In genomic region chr12:112969547-112970306, GRCh38 we compare ENCODE assay signal across 31 cellular contexts. TPM values are rescaled to one million over a fixed set of nuclear protein-coding genes. Genes with fewer than 3 reads are reported as not detected.
DNase-seq lines count a peak whose midpoint lies in the region; ATAC-seq, FAIRE-seq and TF ChIP-seq lines count a peak whose summit lies in the region.
"Had no signal": no experiment of that assay in that cellular context is flagged by ENCODE, and none has a peak within 500 bp of the region (broad histone marks: within the 10 kb centered on the region; RNA-seq: fewer than 3 reads in every experiment).

No MANE protein-coding gene starts in this region.

- H3K4me3 Mint-ChIP-seq in activated CD4-positive, alpha-beta T cell treated with anti-CD3 and anti-CD28 coated beads, Interleukin-2, amount 10 ng/mL, durations not matched to agents 7 days and 5 days = no peak overlapping the region
- H3K4me3 Mint-ChIP-seq in GM23338 = no peak overlapping the region
- H3K4me3 Mint-ChIP-seq: CD4-positive, alpha-beta T cell; HFFc6 had no signal

- no peak for DNase-seq in activated CD4-positive, alpha-beta T cell treated with anti-CD3 and anti-CD28 coated beads, Interleukin-2, amount 10 ng/mL, durations not matched to agents 7 days and 5 days
- no peak for DNase-seq in activated CD4-positive, alpha-beta T cell treated with anti-CD3 and anti-CD28 coated beads, Interleukin-2, amount 50 U/mL, for 1 hour
- DNase-seq in AG20443 (ENCODE audit: low spot score) (peak; percentile 2), mesenteric fat pad (ENCODE audit: low spot score) (peak; percentile 60), GM23338 (ENCODE audit: low spot score) (no peak), D721Med (ENCODE audit: insufficient read length, low spot score) (no peak)
- DNase-seq: BE2C; CD4-positive, alpha-beta T cell; DMS79; EL; GDM1; GM23248; HFFc6; IMR-90; KG1; MG63; NCI-H1105 treated with DMSO at 0.1 percent for 48 hours; NCI-H146; NCI-H2029; NCI-H446; NCI-H524 treated with DMSO at 0.1 percent for 48 hours; NCI-H82; NK-92 treated with Interleukin-12 subunit alpha and Interleukin-12 subunit beta, amount 100 ng/mL, for 24 hours; Right ventricle myocardium superior; RPMI8226 had no signal

- H3K27me3 ChIP-seq in GM23338 (ENCODE audit: insufficient read depth) = no peaks in the 10 kb centered on the region
- H3K27me3 ChIP-seq: BE2C, MG63, SJSA1 had no signal

- FAIRE-seq in D721Med (lab: Jason Lieb, UNC) = no peak
- FAIRE-seq: GM12891, GM19239 had no signal

- TF ChIP-seq CTCF in GM23338 (conservative IDR thresholded peaks at IDR 0.05; ENCODE audit: low read depth in 2 of 2) = no peak
- no peak for TF ChIP-seq CTCF in D721Med (IDR thresholded peaks at IDR 0.05; ENCODE audit: insufficient read depth, missing control alignments)

- H3K4me2 ChIP-seq in GM23338 = no peak overlapping the region

- H3K4me3 ChIP-seq in GM23338 = no peak overlapping the region
- H3K4me3 ChIP-seq: GM23248, HAP-1, MG63, SJSA1 had no signal

- no peaks in the 10 kb centered on the region for H3K4me1 ChIP-seq in GM23338 (ENCODE audit: insufficient read depth)
- H3K4me1 ChIP-seq: HAP-1, SJSA1 had no signal

- CTCF ChIA-PET in activated CD4-positive, alpha-beta T cell treated with anti-CD3 and anti-CD28 coated beads, Interleukin-2, amount 10 ng/mL, durations not matched to agents 7 days and 5 days (lab: Charles Lee) = interaction anchor here (1.3 kb wide), 1 partner anchor 23 kb away, joined by 3 read pairs; no protein-coding TSS in a partner anchor

- POLR2A ChIA-PET in activated CD4-positive, alpha-beta T cell treated with anti-CD3 and anti-CD28 coated beads, Interleukin-2, amount 10 ng/mL, durations not matched to agents 7 days and 5 days (lab: Charles Lee) = no interaction called here

- H2AFZ ChIP-seq in GM23338 = no peak overlapping the region
- H2AFZ ChIP-seq: GM23248 had no signal

- TF ChIP-seq POLR2A in GM19193 (IDR thresholded peaks at IDR 0.05; ENCODE audit: extremely low read depth, insufficient read depth, insufficient read length) = peak; percentile 26

- H3K36me3 Mint-ChIP-seq in activated CD4-positive, alpha-beta T cell treated with anti-CD3 and anti-CD28 coated beads, Interleukin-2, amount 10 ng/mL, durations not matched to agents 7 days and 5 days (ENCODE audit: low read depth) = peaks cover 80% of the 10 kb centered on the region
- no peaks in the 10 kb centered on the region for H3K36me3 Mint-ChIP-seq in GM23338 (ENCODE audit: low read depth)

- ATAC-seq in GM23338 = no peak

- H3K4me1 Mint-ChIP-seq in activated CD4-positive, alpha-beta T cell treated with anti-CD3 and anti-CD28 coated beads, Interleukin-2, amount 10 ng/mL, durations not matched to agents 7 days and 5 days = no peaks in the 10 kb centered on the region
- no peaks in the 10 kb centered on the region for H3K4me1 Mint-ChIP-seq in GM23338

- no peaks in the 10 kb centered on the region for H3K79me2 ChIP-seq in GM23338 (replicated peaks; ENCODE audit: insufficient read depth)

- peak overlapping the region; percentile 16 for H3K27ac Mint-ChIP-seq in activated CD4-positive, alpha-beta T cell treated with anti-CD3 and anti-CD28 coated beads, Interleukin-2, amount 10 ng/mL, durations not matched to agents 7 days and 5 days
- no peak overlapping the region for H3K27ac Mint-ChIP-seq in GM23338
- H3K27ac Mint-ChIP-seq: HFFc6 had no signal

- H3K27me3 Mint-ChIP-seq in activated CD4-positive, alpha-beta T cell treated with anti-CD3 and anti-CD28 coated beads, Interleukin-2, amount 10 ng/mL, durations not matched to agents 7 days and 5 days = no peaks in the 10 kb centered on the region
- peaks cover 14% of the 10 kb centered on the region for H3K27me3 Mint-ChIP-seq in GM23338 (ENCODE audit: insufficient read depth, low read depth, poor library complexity)
- H3K27me3 Mint-ChIP-seq: CD4-positive, alpha-beta T cell had no signal

- no peaks in the 10 kb centered on the region for H3F3A ChIP-seq in GM23338 (replicated peaks; ENCODE audit: low read depth)

- H4K20me1 ChIP-seq in GM23338 (replicated peaks; ENCODE audit: insufficient read depth) = no peaks in the 10 kb centered on the region

- H3K36me3 ChIP-seq in GM23338 (ENCODE audit: insufficient read depth) = no peaks in the 10 kb centered on the region

- H3K9me3 Mint-ChIP-seq in activated CD4-positive, alpha-beta T cell treated with anti-CD3 and anti-CD28 coated beads, Interleukin-2, amount 10 ng/mL, durations not matched to agents 7 days and 5 days = no peaks in the 10 kb centered on the region
- H3K9me3 Mint-ChIP-seq in GM23338 = no peaks in the 10 kb centered on the region
- H3K9me3 Mint-ChIP-seq: CD4-positive, alpha-beta T cell; HFFc6 had no signal

- H3K9me2 ChIP-seq in GM23338 (ENCODE audit: insufficient read depth) = 0 out of 2 replicates have a peak, but pooled peaks cover 5% of the 10 kb centered on the region

- no peak overlapping the region for H3K27ac ChIP-seq in GM23338 (ENCODE audit: low read depth)
- H3K27ac ChIP-seq: 22Rv1, GM23248, SJSA1 had no signal

TF ChIP-seq in GM23338, 12 proteins besides CTCF, POLR2A, EP300 and RAD21 (continues in another document):
- no peak for TF ChIP-seq REST (IDR thresholded peaks at IDR 0.05; ENCODE audit: unreplicated experiment)
- no peak for TF ChIP-seq NANOG (IDR thresholded peaks at IDR 0.05; ENCODE audit: borderline replicate concordance)
- TF ChIP-seq ZNF331 (CRISPR knock-in tag; IDR thresholded peaks at IDR 0.05; ENCODE audit: low read depth) = no peak
- TF ChIP-seq CREB1 (CRISPR knock-in tag; IDR thresholded peaks at IDR 0.05; ENCODE audit: low read depth) = no peak
- TF ChIP-seq EZH2 (IDR thresholded peaks at IDR 0.05; ENCODE audit: low read depth, unreplicated experiment) = no peak

RNA-seq across cellular contexts. Expression of gene OAS2, which starts 8.6 kb away (rescaled TPM):
- total RNA-seq in activated CD4-positive, alpha-beta T cell treated with anti-CD3 and anti-CD28 coated beads, Interleukin-2, amount 10 ng/mL, durations not matched to agents 7 days and 5 days = 100 to 1,000 TPM; 294 to 420 TPM
- 36.6 TPM for total RNA-seq in mesenteric fat pad
- not detected in 2 replicates for total RNA-seq in GM23338 (2014; rRNA removed; shearing (Covaris generic))
- polyA plus RNA-seq in GM23338 (2016; fragmentation: Nextera tagmentation; extraction: Ambion mirVana) = 0.10 TPM in 2 replicates
- polyA plus RNA-seq: IMR-90 had no signal

RNA-seq across cellular contexts. Expression of gene OAS3, which starts 31.5 kb away (rescaled TPM):
- total RNA-seq in activated CD4-positive, alpha-beta T cell treated with anti-CD3 and anti-CD28 coated beads, Interleukin-2, amount 10 ng/mL, durations not matched to agents 7 days and 5 days = 100 to 1,000 TPM; 202 to 204 TPM
- total RNA-seq in mesenteric fat pad = 34.7 TPM
- 1.4 and 2.6 TPM in 2 replicates for total RNA-seq in GM23338 (2014; rRNA removed; shearing (Covaris generic))
- 0.21 and 0.27 TPM in 2 replicates for polyA plus RNA-seq in GM23338 (2016; fragmentation: Nextera tagmentation; extraction: Ambion mirVana)

Comparison
In these comparisons a context has a peak if more than half of its experiments do, and no peak if none do; other contexts are left out.
1. DNase-seq: peak in AG20443 (single experiment) and mesenteric fat pad (single experiment); none in activated CD4-positive, alpha-beta T cell treated with anti-CD3 and anti-CD28 coated beads, Interleukin-2, amount 10 ng/mL, durations not matched to agents 7 days and 5 days (single experiment), activated CD4-positive, alpha-beta T cell treated with anti-CD3 and anti-CD28 coated beads, Interleukin-2, amount 50 U/mL, for 1 hour (single experiment), GM23338 (single experiment) and D721Med (single experiment).
2. RNA of gene OAS2, which starts 8.6 kb away (total RNA-seq): 294 to 420 TPM in activated CD4-positive, alpha-beta T cell treated with anti-CD3 and anti-CD28 coated beads, Interleukin-2, amount 10 ng/mL, durations not matched to agents 7 days and 5 days and 36.6 TPM in mesenteric fat pad (single experiment); not detected in GM23338; every median in the first group is over 10 times any median in the second.